In the genomic region with DNA sequence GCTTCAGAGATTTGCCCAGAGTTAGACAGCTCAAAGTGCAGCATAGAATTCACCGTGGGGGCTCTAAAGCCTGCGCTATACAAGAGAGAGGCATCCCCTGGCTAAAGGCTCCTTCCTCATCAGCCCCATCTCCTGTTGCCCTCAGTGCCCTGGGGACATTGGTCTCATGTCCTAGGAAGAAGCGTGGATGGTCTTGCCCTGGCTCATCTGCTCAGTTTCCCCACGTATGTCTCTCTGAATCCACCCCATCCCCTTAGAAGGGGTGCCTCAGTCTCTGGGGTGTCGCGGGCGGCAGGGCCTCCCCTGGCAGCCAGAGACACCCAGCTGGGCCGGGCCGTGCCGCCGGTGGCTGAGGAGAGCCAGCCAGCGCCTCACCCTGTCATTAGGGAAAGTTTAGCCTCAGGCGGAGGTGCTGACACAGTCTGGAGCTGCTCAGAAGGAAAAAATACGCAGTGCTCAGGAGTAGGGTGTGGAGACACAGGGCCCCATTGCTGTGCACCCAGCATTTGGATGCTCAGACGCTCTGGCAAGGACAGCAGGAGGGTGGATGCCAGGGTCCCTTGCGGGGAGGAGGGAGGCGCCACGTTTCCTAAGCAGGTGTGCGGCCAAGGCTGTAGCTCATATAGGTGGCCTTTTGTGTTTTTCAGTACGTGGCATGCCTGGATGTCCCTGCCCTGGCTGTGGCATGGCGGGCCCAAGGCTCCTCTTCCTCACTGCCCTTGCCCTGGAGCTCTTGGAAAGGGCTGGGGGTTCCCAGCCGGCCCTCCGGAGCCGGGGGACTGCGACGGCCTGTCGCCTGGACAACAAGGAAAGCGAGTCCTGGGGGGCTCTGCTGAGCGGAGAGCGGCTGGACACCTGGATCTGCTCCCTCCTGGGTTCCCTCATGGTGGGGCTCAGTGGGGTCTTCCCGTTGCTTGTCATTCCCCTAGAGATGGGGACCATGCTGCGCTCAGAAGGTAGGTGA, we compare ENCODE assay signal across 8 cellular contexts. TPM values are rescaled to one million over a fixed set of nuclear protein-coding genes. Genes with fewer than 3 reads are reported as not detected.
DNase-seq lines count a peak whose midpoint lies in the region; ATAC-seq lines count a peak whose summit lies in the region.

No MANE protein-coding gene starts in this region.

- peaks cover 20% of the 10 kb centered on the region for H3K4me1 Mint-ChIP-seq in activated CD8-positive, alpha-beta T cell treated with anti-CD3 and anti-CD28 coated beads, Interleukin-2, amount 10 ng/mL, durations not matched to agents 7 days and 5 days (ENCODE audit: low read depth)
- peaks cover 43% of the 10 kb centered on the region for H3K4me1 Mint-ChIP-seq in stimulated activated naive CD8-positive, alpha-beta T cell treated with anti-CD3 and anti-CD28 coated beads, Interleukin-15, amount 100 ng/mL, for 72 hours

- peaks cover 7% of the 10 kb centered on the region for H3K36me3 ChIP-seq in iPS-18a (ENCODE audit: control insufficient read depth, low read depth, low read length)

- ATAC-seq in activated CD8-positive, alpha-beta T cell treated with anti-CD3 and anti-CD28 coated beads, Interleukin-2, amount 10 ng/mL, durations not matched to agents 7 days and 5 days = no peak
- ATAC-seq in stimulated activated naive CD8-positive, alpha-beta T cell treated with anti-CD3 and anti-CD28 coated beads, Interleukin-15, amount 100 ng/mL, for 72 hours = no peak
- no peak for ATAC-seq in HG03457 (IDR thresholded peaks at IDR 0.05; ENCODE audit: unreplicated experiment)

- no peaks in the 10 kb centered on the region for H3K9me3 ChIP-seq in iPS-18a (ENCODE audit: control insufficient read depth, low read depth, low read length)

- H3K4me3 Mint-ChIP-seq in activated CD8-positive, alpha-beta T cell treated with anti-CD3 and anti-CD28 coated beads, Interleukin-2, amount 10 ng/mL, durations not matched to agents 7 days and 5 days = peak overlapping the region; percentile 91
- H3K4me3 Mint-ChIP-seq in stimulated activated naive CD8-positive, alpha-beta T cell treated with anti-CD3 and anti-CD28 coated beads, Interleukin-15, amount 100 ng/mL, for 72 hours = peak overlapping the region; percentile 98 to 99

- no peaks in the 10 kb centered on the region for H3K27me3 ChIP-seq in iPS-18a (ENCODE audit: control insufficient read depth, insufficient read depth, low read length)

- no peaks in the 10 kb centered on the region for H3K9me3 Mint-ChIP-seq in activated CD8-positive, alpha-beta T cell treated with anti-CD3 and anti-CD28 coated beads, Interleukin-2, amount 10 ng/mL, durations not matched to agents 7 days and 5 days (ENCODE audit: insufficient read depth)
- no peaks in the 10 kb centered on the region for H3K9me3 Mint-ChIP-seq in stimulated activated naive CD8-positive, alpha-beta T cell treated with anti-CD3 and anti-CD28 coated beads, Interleukin-15, amount 100 ng/mL, for 72 hours

- no peak overlapping the region for H3K9ac ChIP-seq in iPS-18a (ENCODE audit: low read length)

- H3K4me3 ChIP-seq in iPS-18a (ENCODE audit: low read length) = peak overlapping the region; percentile 83

- H3K27ac Mint-ChIP-seq in activated CD8-positive, alpha-beta T cell treated with anti-CD3 and anti-CD28 coated beads, Interleukin-2, amount 10 ng/mL, durations not matched to agents 7 days and 5 days = peak overlapping the region; percentile 90
- peak overlapping the region; percentile 98 for H3K27ac Mint-ChIP-seq in stimulated activated naive CD8-positive, alpha-beta T cell treated with anti-CD3 and anti-CD28 coated beads, Interleukin-15, amount 100 ng/mL, for 72 hours

- DNase-seq in NCI-H146 (lab: John Stamatoyannopoulos, UW) = peak; percentile 45
- no peak for DNase-seq in NCI-H146 treated with DMSO at 0.1 percent for 48 hours (lab: John Stamatoyannopoulos, UW; ENCODE audit: unreplicated experiment)
- DNase-seq in activated CD8-positive, alpha-beta T cell treated with anti-CD3 and anti-CD28 coated beads, Interleukin-2, amount 10 ng/mL, durations not matched to agents 7 days and 5 days = no peak
- no peak for DNase-seq in stimulated activated naive CD8-positive, alpha-beta T cell treated with anti-CD3 and anti-CD28 coated beads, Interleukin-15, amount 100 ng/mL, for 72 hours
- no peak for DNase-seq in NCI-H1694 (lab: John Stamatoyannopoulos, UW)
- no peak for DNase-seq in NCI-H2171 treated with DMSO at 0.1 percent for 48 hours (lab: John Stamatoyannopoulos, UW)

- POLR2A ChIA-PET in activated CD8-positive, alpha-beta T cell treated with anti-CD3 and anti-CD28 coated beads, Interleukin-2, amount 10 ng/mL, durations not matched to agents 7 days and 5 days (lab: Charles Lee) = interaction anchor here (0.9 to 5.7 kb wide), 6 partner anchors 7 to 195 kb away, joined by 3 to 36 read pairs (median 4); partner anchors contain the start of genes DDB2 and PSMC3

- no peak overlapping the region for H3K27ac ChIP-seq in iPS-18a (ENCODE audit: low read length)

- peaks cover 2% of the 10 kb centered on the region for H3K36me3 Mint-ChIP-seq in activated CD8-positive, alpha-beta T cell treated with anti-CD3 and anti-CD28 coated beads, Interleukin-2, amount 10 ng/mL, durations not matched to agents 7 days and 5 days (ENCODE audit: low read depth)

- no peaks in the 10 kb centered on the region for H3K27me3 Mint-ChIP-seq in activated CD8-positive, alpha-beta T cell treated with anti-CD3 and anti-CD28 coated beads, Interleukin-2, amount 10 ng/mL, durations not matched to agents 7 days and 5 days (ENCODE audit: low read depth)
- no peaks in the 10 kb centered on the region for H3K27me3 Mint-ChIP-seq in stimulated activated naive CD8-positive, alpha-beta T cell treated with anti-CD3 and anti-CD28 coated beads, Interleukin-15, amount 100 ng/mL, for 72 hours

- CTCF ChIA-PET in activated CD8-positive, alpha-beta T cell treated with anti-CD3 and anti-CD28 coated beads, Interleukin-2, amount 10 ng/mL, durations not matched to agents 7 days and 5 days (lab: Charles Lee) = interaction anchor here (0.8 to 9.7 kb wide), 7 partner anchors 10 to 231 kb away, joined by 3 to 133 read pairs (median 9); no protein-coding TSS in a partner anchor

- H3K4me1 ChIP-seq in iPS-18a (ENCODE audit: control insufficient read depth, low read depth, low read length) = peaks cover 10% of the 10 kb centered on the region

RNA-seq across cellular contexts. Expression of gene SLC39A13, which starts 1.3 kb away (rescaled TPM):
- 10 to 100 TPM; 19.2 to 20.0 TPM for total RNA-seq in activated CD8-positive, alpha-beta T cell treated with anti-CD3 and anti-CD28 coated beads, Interleukin-2, amount 10 ng/mL, durations not matched to agents 7 days and 5 days

RNA-seq across cellular contexts. Expression of gene PSMC3, which starts 16.5 kb away (rescaled TPM):
- 100 to 1,000 TPM; 179 TPM for total RNA-seq in activated CD8-positive, alpha-beta T cell treated with anti-CD3 and anti-CD28 coated beads, Interleukin-2, amount 10 ng/mL, durations not matched to agents 7 days and 5 days

RNA-seq across cellular contexts. Expression of gene SPI1, which starts 31.4 kb away (rescaled TPM):
- not detected for total RNA-seq in activated CD8-positive, alpha-beta T cell treated with anti-CD3 and anti-CD28 coated beads, Interleukin-2, amount 10 ng/mL, durations not matched to agents 7 days and 5 days

RNA-seq across cellular contexts. Expression of gene RAPSN, which starts 39.2 kb away (rescaled TPM):
- 1 to 10 TPM in 1 of 2 experiments, under 1 TPM in 1; 0.45 to 1.2 TPM for total RNA-seq in activated CD8-positive, alpha-beta T cell treated with anti-CD3 and anti-CD28 coated beads, Interleukin-2, amount 10 ng/mL, durations not matched to agents 7 days and 5 days

RNA-seq across cellular contexts. Expression of gene MYBPC3, which starts 57.2 kb away (rescaled TPM):
- not detected for total RNA-seq in activated CD8-positive, alpha-beta T cell treated with anti-CD3 and anti-CD28 coated beads, Interleukin-2, amount 10 ng/mL, durations not matched to agents 7 days and 5 days
